In the genomic region with DNA sequence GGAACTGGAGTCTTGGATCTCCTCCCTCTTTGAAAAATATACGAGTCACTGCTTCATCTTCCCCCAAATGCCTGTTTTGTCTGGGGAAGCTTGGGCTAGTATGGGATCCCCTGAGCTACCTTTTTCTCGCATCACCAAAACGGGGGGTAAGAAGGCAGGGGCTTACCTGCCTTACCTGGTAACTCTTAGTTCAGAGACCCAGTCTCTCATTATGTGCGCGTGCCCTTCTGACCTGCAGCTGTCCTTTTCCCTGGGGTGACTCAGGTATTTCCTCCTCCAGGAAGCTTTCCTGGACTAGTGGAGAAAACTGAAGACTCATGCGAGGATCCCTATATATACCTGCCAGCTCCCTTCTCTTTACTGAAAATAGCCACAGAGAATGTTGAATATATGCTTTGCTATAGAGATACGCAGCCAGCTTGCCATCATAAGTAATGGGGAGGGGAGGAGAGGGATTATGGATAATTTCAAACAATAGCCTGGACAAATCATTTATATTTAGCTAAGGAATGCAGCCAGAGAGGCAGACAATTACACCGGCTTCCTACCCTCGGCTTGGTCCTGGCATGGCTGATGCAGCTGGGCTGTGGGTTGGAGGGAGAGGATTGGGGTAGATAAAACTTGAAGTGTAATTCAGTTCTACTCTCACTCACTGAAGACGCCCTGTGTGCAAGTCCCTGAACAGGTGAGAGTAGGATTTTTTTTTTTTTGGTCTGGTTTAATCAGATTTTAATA, we compare ENCODE assay signal across 8 cellular contexts. TPM values are rescaled to one million over a fixed set of nuclear protein-coding genes. Genes with fewer than 3 reads are reported as not detected.
DNase-seq lines count a peak whose midpoint lies in the region; ATAC-seq, FAIRE-seq and TF ChIP-seq lines count a peak whose summit lies in the region.

No MANE protein-coding gene starts in this region.

- peaks cover 11% of the 10 kb centered on the region; the same call in 2 of the 3 replicates for H3K4me1 ChIP-seq in A549
- H3K4me1 ChIP-seq in colonic mucosa: no peaks in the 10 kb centered on the region

- H3K36me3 ChIP-seq in colonic mucosa: no peaks in the 10 kb centered on the region

- no peak for TF ChIP-seq POLR2A in A549 (IDR thresholded peaks at IDR 0.05; ENCODE audit: low read length)

- no peaks in the 10 kb centered on the region for H3K9me3 ChIP-seq in A549
- H3K9me3 ChIP-seq in colonic mucosa: no peaks in the 10 kb centered on the region

- no peak for TF ChIP-seq EP300 in A549 (IDR thresholded peaks at IDR 0.05)

- intact Hi-C loops in colonic mucosa (cut with DNase I): no loop called here

- WGBS in A549 (ENCODE audit: missing lambda C conversion rate): 69% methylated on average over 10 of the region's 10 CpGs

- H3K4me2 ChIP-seq in A549: peak overlapping the region; percentile 94

- DNase-seq in A549 (ENCODE audit: low read depth in 1 of 2, low spot score in 1 of 2) (peak in 1 of 2 experiments; percentile 38), HuH-7.5 (ENCODE audit: low spot score) (peak; percentile 44), colonic mucosa (no peak), myocyte (ENCODE audit: low read depth) (peak; percentile 31), retina (no peak), nucleus accumbens (lab: John Stamatoyannopoulos, UW) (no peak), kidney tubule cell (ENCODE audit: low spot score) (no peak)

- no peak for ATAC-seq in A549
- no peak for ATAC-seq in GM21526 (IDR thresholded peaks at IDR 0.05; ENCODE audit: low FRiP score, unreplicated experiment)

- peak overlapping the region; percentile 50 to 58 for H3K9ac ChIP-seq in colonic mucosa (ENCODE audit: low read depth in 2 of 2, low read length in 2 of 2)

- peak overlapping the region; percentile 87 for H3K4me3 ChIP-seq in A549
- H3K4me3 ChIP-seq in colonic mucosa: peak overlapping the region; percentile 67

- no peak for TF ChIP-seq CTCF in A549 (IDR thresholded peaks at IDR 0.05)
- no peak for TF ChIP-seq CTCF in colonic mucosa (IDR thresholded peaks at IDR 0.05)

- no peak for TF ChIP-seq RAD21 in A549 (conservative IDR thresholded peaks at IDR 0.05 in 1 of 2, IDR thresholded peaks at IDR 0.05 in 1 of 2)

- POLR2A ChIA-PET in A549 (lab: Yijun Ruan, JAX): interaction anchor here (0.6 kb wide), 1 partner anchor 193 kb away, joined by 9 read pairs; no protein-coding TSS in a partner anchor

- H3K27ac ChIP-seq in A549: peak overlapping the region in 1 of 2 experiments; percentile 87; a peak in 4 of 6 replicates
- H3K27ac ChIP-seq in colonic mucosa: peak overlapping the region; percentile 52

- CTCF ChIA-PET in A549 (lab: Yijun Ruan, JAX): interaction anchor here (0.7 to 1.3 kb wide), 3 partner anchors 10 to 198 kb away, joined by 3 to 8 read pairs (median 3); no protein-coding TSS in a partner anchor

- H3K27me3 ChIP-seq in colonic mucosa: no peaks in the 10 kb centered on the region

- no peak for FAIRE-seq in A549 (lab: Jason Lieb, UNC)

TF ChIP-seq in A549, 52 proteins besides CTCF, POLR2A, EP300 and RAD21:
- no peak for TF ChIP-seq MAZ (IDR thresholded peaks at IDR 0.05; ENCODE audit: borderline replicate concordance, low read depth, low read length)
- peak; percentile 34 for TF ChIP-seq MAFK (IDR thresholded peaks at IDR 0.05; ENCODE audit: partially characterized antibody)
- TF ChIP-seq ZFP36 (IDR thresholded peaks at IDR 0.05; ENCODE audit: borderline replicate concordance, partially characterized antibody): peak; percentile 96
TF ChIP-seq in A549: peak in this region for 2.

RNA-seq across cellular contexts. Expression of a gene that starts 1.1 kb away (rescaled TPM):
- polyA plus RNA-seq in A549 (2011; rRNA removed): 16.1 and 20.1 TPM in 2 replicates
- 11.2 and 14.5 TPM in 2 replicates for polyA plus RNA-seq in A549 (2012; cell fraction: cytosol; rRNA removed)
- 20.0 and 20.1 TPM in 2 replicates for polyA plus RNA-seq in A549 (2012; cell fraction: nucleus; rRNA removed)
- polyA plus RNA-seq in A549 (2017; fragmentation: RNase III; extraction: RNeasy Plus Mini Kit Qiagen cat#74134 plus additional on column Dnase treatment): 10.2 to 12.4 TPM (median 11.3 TPM) in 3 replicates
- 12.9 and 16.7 TPM in 2 replicates for polyA minus RNA-seq in A549 (2011; rRNA and poly(A)+ RNA removed)
- total RNA-seq in colonic mucosa: 1 to 10 TPM; 4.7 to 9.9 TPM
- total RNA-seq in myocyte: 238 and 379 TPM in 2 replicates
- 204 TPM for polyA plus RNA-seq in myocyte (2012)

Comparison
In these comparisons a context has a peak if more than half of its experiments do, and no peak if none do; other contexts are left out.
1. DNase-seq: peak in HuH-7.5 (single experiment) and myocyte (single experiment); none in colonic mucosa (single experiment), retina (single experiment), nucleus accumbens (0 of 56) and kidney tubule cell (single experiment).
2. RNA of a gene that starts 1.1 kb away (total RNA-seq): 238 to 379 TPM in myocyte; 4.7 to 9.9 TPM in colonic mucosa; every median in the first group is over 10 times any median in the second.